In genomic region chr13:43033038-43033437, GRCh38 we compare ENCODE assay signal across 20 cellular contexts. TPM values are rescaled to one million over a fixed set of nuclear protein-coding genes. Genes with fewer than 3 reads are reported as not detected.
DNase-seq lines count a peak whose midpoint lies in the region; ATAC-seq and TF ChIP-seq lines count a peak whose summit lies in the region.
"Had no signal": no experiment of that assay in that cellular context is flagged by ENCODE, and none has a peak within 500 bp of the region (broad histone marks: within the 10 kb centered on the region; RNA-seq: fewer than 3 reads in every experiment).

No MANE protein-coding gene starts in this region.

- H3K4me3 ChIP-seq in trophoblast cell (ENCODE audit: low read depth, low read length) = no peak overlapping the region
- H3K4me3 ChIP-seq: BLaER1 treated with 17β-estradiol and CSF1 and Interleukin-3, amounts not matched to agents 10 nM and 100 nM; GM23338; HAP-1 had no signal

- no peak overlapping the region for H3K4me2 ChIP-seq in trophoblast cell (ENCODE audit: low read length)
- no peak overlapping the region for H3K4me2 ChIP-seq in H9 (ENCODE audit: insufficient read depth, insufficient read length, low read length)
- H3K4me2 ChIP-seq: BLaER1 treated with 17β-estradiol and CSF1 and Interleukin-3, amounts not matched to agents 10 nM and 100 nM; GM23338 had no signal

- H3K79me1 ChIP-seq in trophoblast cell (ENCODE audit: low read length) = peaks cover 4% of the 10 kb centered on the region
- no peaks in the 10 kb centered on the region for H3K79me1 ChIP-seq in H9 (ENCODE audit: insufficient read depth, low read depth, low read length, poor library complexity, severe bottlenecking)

- no peak for TF ChIP-seq CTCF in H9 (conservative IDR thresholded peaks at IDR 0.05)

- H3K79me2 ChIP-seq in trophoblast cell (ENCODE audit: control insufficient read depth, insufficient read depth, low read length, poor library complexity) = no peaks in the 10 kb centered on the region
- H3K79me2 ChIP-seq in H9 (ENCODE audit: insufficient read depth, low read length) = no peaks in the 10 kb centered on the region

- H4K12ac ChIP-seq in trophoblast cell (ENCODE audit: low read depth, low read length) = no peak overlapping the region

- H2BK120ac ChIP-seq in trophoblast cell (ENCODE audit: insufficient read depth, low read length, poor library complexity) (no peak overlapping the region), H9 (ENCODE audit: low read depth, low read length, poor library complexity, severe bottlenecking) (no peak overlapping the region)

- H3K4ac ChIP-seq in trophoblast cell (ENCODE audit: low read depth, low read length) (no peak overlapping the region), H9 (ENCODE audit: low read depth, low read length) (no peak overlapping the region)

- no peak overlapping the region for H3K4me3 Mint-ChIP-seq in activated T-cell treated with anti-CD3 and anti-CD28 coated beads, Interleukin-2, amount 50 U/mL, for 72 hours
- H3K4me3 Mint-ChIP-seq in T-helper 17 cell = no peak overlapping the region
- H3K4me3 Mint-ChIP-seq in H9 = no peak overlapping the region
- no peak overlapping the region for H3K4me3 Mint-ChIP-seq in stimulated activated naive B cell treated with anti-CD40 and anti-IgM and Interleukin-4, amounts not matched to agents 10 μg/mL and 1 μg/mL and 100 μg/mL, for 72 hours
- H3K4me3 Mint-ChIP-seq: CD14-positive monocyte; CD4-positive, alpha-beta T cell; CD8-positive, alpha-beta memory T cell; GM23338; HFFc6 had no signal

- peaks cover 33% of the 10 kb centered on the region for H3K4me1 Mint-ChIP-seq in activated T-cell treated with anti-CD3 and anti-CD28 coated beads, Interleukin-2, amount 50 U/mL, for 72 hours (ENCODE audit: low read depth)
- H3K4me1 Mint-ChIP-seq in T-helper 17 cell (peaks cover 34% of the 10 kb centered on the region), H9 (peaks cover 17 to 25% of the 10 kb centered on the region in 2 experiments)
- H3K4me1 Mint-ChIP-seq in stimulated activated naive B cell treated with anti-CD40 and anti-IgM and Interleukin-4, amounts not matched to agents 10 μg/mL and 1 μg/mL and 100 μg/mL, for 72 hours = peaks cover 30 to 46% of the 10 kb centered on the region in 2 donors

- H3K9ac ChIP-seq in trophoblast cell (ENCODE audit: low read length) (no peak overlapping the region), H9 (ENCODE audit: extremely low read depth, insufficient read length, low read length) (no peak overlapping the region)
- H3K9ac ChIP-seq: BLaER1 treated with 17β-estradiol and CSF1 and Interleukin-3, amounts not matched to agents 10 nM and 100 nM had no signal

- H2BK5ac ChIP-seq in trophoblast cell (ENCODE audit: low read depth, low read length, poor library complexity) (no peak overlapping the region), H9 (ENCODE audit: insufficient read length, low read length) (no peak overlapping the region)

- H2BK12ac ChIP-seq in trophoblast cell (ENCODE audit: low read length) (peak overlapping the region; percentile 4), H9 (ENCODE audit: insufficient read length, low read depth, low read length) (no peak overlapping the region)

- H3T11ph ChIP-seq in H9 (ENCODE audit: low read length) = no peak overlapping the region

- H2AFZ ChIP-seq in trophoblast cell (ENCODE audit: insufficient read depth, low read length, poor library complexity) (no peak overlapping the region), H9 (ENCODE audit: low read length) (no peak overlapping the region)
- H2AFZ ChIP-seq: GM23338 had no signal

- H3K14ac ChIP-seq in trophoblast cell (ENCODE audit: low read length) = no peak overlapping the region
- no peak overlapping the region for H3K14ac ChIP-seq in H9 (ENCODE audit: insufficient read depth, low read length)

- H2AK5ac ChIP-seq in trophoblast cell (ENCODE audit: low read length) (no peak overlapping the region), H9 (ENCODE audit: insufficient read length, low read length) (no peak overlapping the region)

- H2BK15ac ChIP-seq in H9 (ENCODE audit: low read depth, low read length) = no peak overlapping the region

- H3K27ac ChIP-seq in trophoblast cell (ENCODE audit: low read depth, low read length) (no peak overlapping the region), H9 (ENCODE audit: insufficient read length, low read depth, low read length) (no peak overlapping the region)
- H3K27ac ChIP-seq: BLaER1 treated with 17β-estradiol and CSF1 and Interleukin-3, amounts not matched to agents 10 nM and 100 nM had no signal

- H4K20me1 ChIP-seq in H9 (ENCODE audit: control insufficient read depth, insufficient read depth, insufficient read length) = no peaks in the 10 kb centered on the region
- H4K20me1 ChIP-seq: BLaER1 treated with 17β-estradiol and CSF1 and Interleukin-3, amounts not matched to agents 10 nM and 100 nM had no signal

- DNase-seq in activated T-cell treated with anti-CD3 and anti-CD28 coated beads, Interleukin-2, amount 50 U/mL, for 72 hours = no peak
- DNase-seq in activated T-cell treated with anti-CD3 and anti-CD28 coated beads, Interleukin-2, amount 50 U/mL, for 48 hours = no peak
- DNase-seq in T-helper 17 cell (no peak), trophoblast cell (no peak), H9 (no peak)
- DNase-seq in stimulated activated naive B cell treated with anti-CD40 and anti-IgM and Interleukin-4, amounts not matched to agents 10 μg/mL and 1 μg/mL and 100 μg/mL, for 72 hours = no peak
- DNase-seq: BE2C; CD4-positive, alpha-beta T cell; CD8-positive, alpha-beta memory T cell; DMS 273 treated with DMSO at 0.1 percent for 48 hours; DMS79; EL; GDM1; HFFc6 had no signal

- no peak overlapping the region for H2BK20ac ChIP-seq in H9 (ENCODE audit: low read depth, low read length, poor library complexity, severe bottlenecking)

- peaks cover 0 to 3% of the 10 kb centered on the region in 2 experiments for H3K36me3 ChIP-seq in trophoblast cell (ENCODE audit: control insufficient read depth in 1 of 2, insufficient read depth in 2 of 2, low read length in 2 of 2)
- H3K36me3 ChIP-seq: BE2C; BLaER1 treated with 17β-estradiol and CSF1 and Interleukin-3, amounts not matched to agents 10 nM and 100 nM; HAP-1 had no signal

- H3K27me3 ChIP-seq in trophoblast cell (ENCODE audit: insufficient read depth, low read length) = no peaks in the 10 kb centered on the region
- H3K27me3 ChIP-seq in H9 (ENCODE audit: insufficient read depth, low read length) = no peaks in the 10 kb centered on the region
- H3K27me3 ChIP-seq: BE2C; BLaER1 treated with 17β-estradiol and CSF1 and Interleukin-3, amounts not matched to agents 10 nM and 100 nM had no signal

- H4K8ac ChIP-seq in trophoblast cell (ENCODE audit: low read depth, low read length) = no peak overlapping the region
- H4K8ac ChIP-seq in H9 (replicated peaks; ENCODE audit: insufficient read length, low read depth, low read length) = no peak overlapping the region

- peak; percentile 43 to 44 for ATAC-seq in activated T-cell treated with anti-CD3 and anti-CD28 coated beads, Interleukin-2, amount 50 U/mL, for 72 hours (replicated peaks in 1 of 2)
- ATAC-seq in T-helper 17 cell (no peak), GM19397 (IDR thresholded peaks at IDR 0.05; ENCODE audit: unreplicated experiment) (no peak)
- no peak for ATAC-seq in stimulated activated naive B cell treated with anti-CD40 and anti-IgM and Interleukin-4, amounts not matched to agents 10 μg/mL and 1 μg/mL and 100 μg/mL, for 72 hours (replicated peaks)
- ATAC-seq: GM23338 had no signal

- H3K18ac ChIP-seq in trophoblast cell (ENCODE audit: low read length) = no peak overlapping the region
- no peak overlapping the region for H3K18ac ChIP-seq in H9 (ENCODE audit: insufficient read length, low read depth, low read length)

- WGBS in trophoblast cell (ENCODE audit: extremely low coverage, insufficient coverage, insufficient read length) = no CpG with 5 or more reads among the region's 3 CpGs
- WGBS in H9 (ENCODE audit: extremely low coverage, insufficient read length, low lambda C conversion rate) = no CpG with 5 or more reads among the region's 3 CpGs

- peaks cover 2 to 9% of the 10 kb centered on the region in 2 experiments for H3K4me1 ChIP-seq in trophoblast cell (ENCODE audit: control insufficient read depth in 1 of 2, insufficient read depth in 2 of 2, low read length in 2 of 2)
- H3K4me1 ChIP-seq in H9 (ENCODE audit: insufficient read depth, low read length) = no peaks in the 10 kb centered on the region
- H3K4me1 ChIP-seq: BLaER1 treated with 17β-estradiol and CSF1 and Interleukin-3, amounts not matched to agents 10 nM and 100 nM had no signal

- peaks cover 0 to 3% of the 10 kb centered on the region in 2 donors for H3K9me3 Mint-ChIP-seq in activated T-cell treated with anti-CD3 and anti-CD28 coated beads, Interleukin-2, amount 50 U/mL, for 72 hours
- H3K9me3 Mint-ChIP-seq in H9 = no peaks in the 10 kb centered on the region; a peak in 1 of 5 replicates
- peaks cover 4 to 5% of the 10 kb centered on the region in 2 donors for H3K9me3 Mint-ChIP-seq in stimulated activated naive B cell treated with anti-CD40 and anti-IgM and Interleukin-4, amounts not matched to agents 10 μg/mL and 1 μg/mL and 100 μg/mL, for 72 hours
- H3K9me3 Mint-ChIP-seq: CD4-positive, alpha-beta T cell; CD8-positive, alpha-beta memory T cell; GM23338; HFFc6 had no signal

- H4K91ac ChIP-seq in trophoblast cell (ENCODE audit: low read depth, low read length) (no peak overlapping the region), H9 (ENCODE audit: insufficient read length, low read depth, low read length) (no peak overlapping the region)

- no peak overlapping the region for H3K27ac Mint-ChIP-seq in activated T-cell treated with anti-CD3 and anti-CD28 coated beads, Interleukin-2, amount 50 U/mL, for 72 hours
- H3K27ac Mint-ChIP-seq in T-helper 17 cell (peak overlapping the region; percentile 8), H9 (peak overlapping the region in 1 of 3 experiments; percentile 28; a peak in 1 of 7 replicates)
- no peak overlapping the region for H3K27ac Mint-ChIP-seq in stimulated activated naive B cell treated with anti-CD40 and anti-IgM and Interleukin-4, amounts not matched to agents 10 μg/mL and 1 μg/mL and 100 μg/mL, for 72 hours
- H3K27ac Mint-ChIP-seq: CD4-positive, alpha-beta T cell; CD8-positive, alpha-beta memory T cell; GM23338; HFFc6 had no signal

- peaks cover 10 to 21% of the 10 kb centered on the region in 2 donors for H3K36me3 Mint-ChIP-seq in activated T-cell treated with anti-CD3 and anti-CD28 coated beads, Interleukin-2, amount 50 U/mL, for 72 hours (ENCODE audit: insufficient read depth in 2 of 2)
- H3K36me3 Mint-ChIP-seq in T-helper 17 cell (ENCODE audit: low read depth) = peaks cover 13% of the 10 kb centered on the region
- peaks cover 5 to 32% (median 18%) of the 10 kb centered on the region in 3 experiments; a peak in 5 of 7 replicates for H3K36me3 Mint-ChIP-seq in H9 (ENCODE audit: insufficient read depth in 1 of 3, low read depth in 3 of 3)
- H3K36me3 Mint-ChIP-seq in stimulated activated naive B cell treated with anti-CD40 and anti-IgM and Interleukin-4, amounts not matched to agents 10 μg/mL and 1 μg/mL and 100 μg/mL, for 72 hours = peaks cover 36 to 44% of the 10 kb centered on the region in 2 donors

- H3K23ac ChIP-seq in trophoblast cell (ENCODE audit: low read length) (no peak overlapping the region), H9 (ENCODE audit: insufficient read length, low read depth, low read length) (no peak overlapping the region)

- H3K27me3 Mint-ChIP-seq in activated T-cell treated with anti-CD3 and anti-CD28 coated beads, Interleukin-2, amount 50 U/mL, for 72 hours (ENCODE audit: low read depth) = no peaks in the 10 kb centered on the region
- H3K27me3 Mint-ChIP-seq in T-helper 17 cell = no peaks in the 10 kb centered on the region
- no peaks in the 10 kb centered on the region; the same call in 1 of the 2 replicates for H3K27me3 Mint-ChIP-seq in H9 (ENCODE audit: low read depth)
- H3K27me3 Mint-ChIP-seq in stimulated activated naive B cell treated with anti-CD40 and anti-IgM and Interleukin-4, amounts not matched to agents 10 μg/mL and 1 μg/mL and 100 μg/mL, for 72 hours = no peaks in the 10 kb centered on the region
- H3K27me3 Mint-ChIP-seq: CD4-positive, alpha-beta T cell; CD8-positive, alpha-beta memory T cell had no signal

- no peak overlapping the region for H4K5ac ChIP-seq in H9 (ENCODE audit: insufficient read length, low read depth, low read length)

- H3K56ac ChIP-seq in H9 (ENCODE audit: insufficient read length, low read depth, low read length) = no peak overlapping the region

- no peaks in the 10 kb centered on the region for H3K9me3 ChIP-seq in T-helper 17 cell (ENCODE audit: control insufficient read depth, low read length, poor library complexity, severe bottlenecking)
- no peaks in the 10 kb centered on the region for H3K9me3 ChIP-seq in trophoblast cell (ENCODE audit: insufficient read depth, low read depth, low read length)
- no peaks in the 10 kb centered on the region for H3K9me3 ChIP-seq in H9 (ENCODE audit: control insufficient read depth, low read depth, low read length)
- H3K9me3 ChIP-seq: BE2C had no signal

- no peaks in the 10 kb centered on the region for H3K23me2 ChIP-seq in H9 (ENCODE audit: insufficient read length, low read depth, low read length, poor library complexity, severe bottlenecking)

RNA-seq across cellular contexts. Expression of gene DNAJC15, which starts 9.7 kb away (rescaled TPM):
- 10 to 100 TPM; 20.2 to 23.5 TPM for total RNA-seq in activated T-cell treated with anti-CD3 and anti-CD28 coated beads, Interleukin-2, amount 50 U/mL, for 72 hours
- total RNA-seq in T-helper 17 cell (1 to 10 TPM; 6.4 to 8.1 TPM), H9 (2021) (12.2 and 13.4 TPM in 2 replicates)
- 13.2 and 13.3 TPM in 2 replicates for polyA plus RNA-seq in trophoblast cell (2013)

RNA-seq across cellular contexts. Expression of gene EPSTI1, which starts 41.0 kb away (rescaled TPM):
- total RNA-seq in activated T-cell treated with anti-CD3 and anti-CD28 coated beads, Interleukin-2, amount 50 U/mL, for 72 hours = 10 to 100 TPM; 18.6 to 48.8 TPM
- 10 to 100 TPM; 27.3 to 44.0 TPM for total RNA-seq in T-helper 17 cell
- polyA plus RNA-seq in trophoblast cell (2013) = 20.9 and 23.0 TPM in 2 replicates
- 0.70 and 1.3 TPM in 2 replicates for total RNA-seq in H9 (2021)
- total RNA-seq: A673 had no signal

Comparison
In these comparisons a context has a peak if more than half of its experiments do, and no peak if none do; other contexts are left out.
1. ATAC-seq: peak in activated T-cell treated with anti-CD3 and anti-CD28 coated beads, Interleukin-2, amount 50 U/mL, for 72 hours (2 of 2); none in T-helper 17 cell (single experiment), stimulated activated naive B cell treated with anti-CD40 and anti-IgM and Interleukin-4, amounts not matched to agents 10 μg/mL and 1 μg/mL and 100 μg/mL, for 72 hours (0 of 2) and GM19397 (single experiment).